Comparison of ENCODE assay signal across 1 cellular context in genomic region chr7:100183090-100183489, GRCh38. TPM values are rescaled to one million over a fixed set of nuclear protein-coding genes. Genes with fewer than 3 reads are reported as not detected.
"Had no signal": no experiment of that assay in that cellular context is flagged by ENCODE, and none has a peak within 500 bp of the region (broad histone marks: within the 10 kb centered on the region; RNA-seq: fewer than 3 reads in every experiment).

No MANE protein-coding gene starts in this region.

RNA-seq across cellular contexts. Expression of gene GAL3ST4, which starts 14.7 kb away (rescaled TPM):
- total RNA-seq: HT-29 had no signal
